Comparison of ENCODE assay signal across 9 cellular contexts in genomic region chr1:155006601-155007101, GRCh38. TPM values are rescaled to one million over a fixed set of nuclear protein-coding genes. Genes with fewer than 3 reads are reported as not detected.
DNase-seq lines count a peak whose midpoint lies in the region; ATAC-seq and TF ChIP-seq lines count a peak whose summit lies in the region.
"Had no signal": no experiment of that assay in that cellular context is flagged by ENCODE, and none has a peak within 500 bp of the region (broad histone marks: within the 10 kb centered on the region; RNA-seq: fewer than 3 reads in every experiment).

No MANE protein-coding gene starts in this region.

- H3K4me3 ChIP-seq in duodenal mucosa (ENCODE audit: low read depth in 1 of 2, low read length in 2 of 2): peak overlapping the region; percentile 9 to 97

- H3K4me3 Mint-ChIP-seq in activated T-cell treated with anti-CD3 and anti-CD28 coated beads, Interleukin-2, amount 50 U/mL, for 24 hours: peak overlapping the region; percentile 66
- no peak overlapping the region for H3K4me3 Mint-ChIP-seq in osteocyte (ENCODE audit: unreplicated experiment)

- H3K36me3 ChIP-seq in duodenal mucosa (ENCODE audit: control insufficient read depth in 1 of 2, insufficient read depth in 2 of 2, low read length in 2 of 2): no peaks in the 10 kb centered on the region

- H3K4me1 ChIP-seq in duodenal mucosa (ENCODE audit: control insufficient read depth in 1 of 2, insufficient read depth in 2 of 2, low read length in 2 of 2): peaks cover 55 to 70% of the 10 kb centered on the region in 2 donors

- no peaks in the 10 kb centered on the region for H3K27me3 ChIP-seq in duodenal mucosa (ENCODE audit: control insufficient read depth in 1 of 2, insufficient read depth in 2 of 2, low read length in 2 of 2)

- no peaks in the 10 kb centered on the region for H3K9me3 Mint-ChIP-seq in activated T-cell treated with anti-CD3 and anti-CD28 coated beads, Interleukin-2, amount 50 U/mL, for 24 hours
- H3K9me3 Mint-ChIP-seq in osteocyte (ENCODE audit: unreplicated experiment): no peaks in the 10 kb centered on the region

- peak overlapping the region; percentile 84 to 99 for H3K9ac ChIP-seq in duodenal mucosa (ENCODE audit: low read depth in 1 of 2, low read length in 2 of 2)

- H3K27ac Mint-ChIP-seq in activated T-cell treated with anti-CD3 and anti-CD28 coated beads, Interleukin-2, amount 50 U/mL, for 24 hours: peak overlapping the region; percentile 91
- H3K27ac Mint-ChIP-seq in osteocyte (ENCODE audit: unreplicated experiment): peak overlapping the region; percentile 41

- H3K36me3 Mint-ChIP-seq in activated T-cell treated with anti-CD3 and anti-CD28 coated beads, Interleukin-2, amount 50 U/mL, for 24 hours (ENCODE audit: low read depth): peaks cover 33% of the 10 kb centered on the region
- peaks cover 2% of the 10 kb centered on the region for H3K36me3 Mint-ChIP-seq in osteocyte (ENCODE audit: unreplicated experiment)

- peak overlapping the region; percentile 98 for H3K27ac ChIP-seq in duodenal mucosa (ENCODE audit: low read depth, low read length)

- no peaks in the 10 kb centered on the region for H3K9me3 ChIP-seq in duodenal mucosa (ENCODE audit: control insufficient read depth in 1 of 2, low read length in 2 of 2)

- H3K4me1 Mint-ChIP-seq in activated T-cell treated with anti-CD3 and anti-CD28 coated beads, Interleukin-2, amount 50 U/mL, for 24 hours (ENCODE audit: low read depth): peaks cover 66% of the 10 kb centered on the region
- peaks cover 26% of the 10 kb centered on the region for H3K4me1 Mint-ChIP-seq in osteocyte (ENCODE audit: unreplicated experiment)

- peak; percentile 63 for DNase-seq in activated T-cell treated with anti-CD3 and anti-CD28 coated beads, Interleukin-2, amount 50 U/mL, for 24 hours
- no peak for DNase-seq in activated T-cell treated with anti-CD3 and anti-CD28 coated beads, Interleukin-2, amount 50 U/mL, for 1 hour
- DNase-seq in SW480 (ENCODE audit: low spot score): peak; percentile 41
- no peak for DNase-seq in osteocyte (ENCODE audit: extremely low spot score, unreplicated experiment)
- no peak for DNase-seq in iPS-NIHi11 (ENCODE audit: low spot score)

- no peaks in the 10 kb centered on the region for H3K27me3 Mint-ChIP-seq in activated T-cell treated with anti-CD3 and anti-CD28 coated beads, Interleukin-2, amount 50 U/mL, for 24 hours
- H3K27me3 Mint-ChIP-seq in osteocyte (ENCODE audit: unreplicated experiment): no peaks in the 10 kb centered on the region

- TF ChIP-seq CTCF in osteocyte (IDR thresholded peaks at IDR 0.05): no peak

- ATAC-seq in HG03378 (IDR thresholded peaks at IDR 0.05; ENCODE audit: unreplicated experiment) (no peak), HG02678 (IDR thresholded peaks at IDR 0.05; ENCODE audit: unreplicated experiment) (no peak)

RNA-seq across cellular contexts. Expression of gene ZBTB7B, which starts 4.0 kb away (rescaled TPM):
- 34.4 and 37.8 TPM in 2 replicates for total RNA-seq in osteocyte

RNA-seq across cellular contexts. Expression of gene LENEP, which starts 13.3 kb away (rescaled TPM):
- not detected in 2 replicates for total RNA-seq in osteocyte

RNA-seq across cellular contexts. Expression of gene FLAD1, which starts 23.5 kb away (rescaled TPM):
- total RNA-seq in osteocyte: 30.2 and 31.2 TPM in 2 replicates

RNA-seq across cellular contexts. Expression of gene DCST2, which starts 26.9 kb away (rescaled TPM):
- total RNA-seq in osteocyte: 0.75 and 1.0 TPM in 2 replicates

RNA-seq across cellular contexts. Expression of gene DCST1, which starts 27.0 kb away (rescaled TPM):
- total RNA-seq in osteocyte: not detected in 2 replicates
- total RNA-seq: T-helper 1 cell treated with Interleukin-12 subunit alpha and Interleukin-12 subunit beta and Interleukin-4 antibody, amounts not matched to agents 30 ng/mL and 1 ng/mL, for 36 hours had no signal

Comparison
In these comparisons a context has a peak if more than half of its experiments do, and no peak if none do; other contexts are left out.
1. DNase-seq: peak in activated T-cell treated with anti-CD3 and anti-CD28 coated beads, Interleukin-2, amount 50 U/mL, for 24 hours (single experiment) and SW480 (single experiment); none in activated T-cell treated with anti-CD3 and anti-CD28 coated beads, Interleukin-2, amount 50 U/mL, for 1 hour (single experiment), osteocyte (single experiment) and iPS-NIHi11 (single experiment).